Comparison of ENCODE assay signal across 17 cellular contexts in genomic region chr19:56720281-56720680, GRCh38. TPM values are rescaled to one million over a fixed set of nuclear protein-coding genes. Genes with fewer than 3 reads are reported as not detected.
DNase-seq lines count a peak whose midpoint lies in the region; TF ChIP-seq lines count a peak whose summit lies in the region.
"Had no signal": no experiment of that assay in that cellular context is flagged by ENCODE, and none has a peak within 500 bp of the region (broad histone marks: within the 10 kb centered on the region; RNA-seq: fewer than 3 reads in every experiment).

No MANE protein-coding gene starts in this region.

- H2AFZ ChIP-seq in hepatocyte, result no peak overlapping the region

- no peak overlapping the region for H3K4me3 ChIP-seq in hepatocyte
- no peak overlapping the region for H3K4me3 ChIP-seq in breast epithelium
- H3K4me3 ChIP-seq in foreskin fibroblast (ENCODE audit: low read depth in 1 of 2, low read length in 2 of 2), result no peak overlapping the region
- H3K4me3 ChIP-seq: gastroesophageal sphincter, transverse colon had no signal

- H3K4me1 ChIP-seq in hepatocyte (ENCODE audit: insufficient read depth), result no peaks in the 10 kb centered on the region
- H3K4me1 ChIP-seq in breast epithelium, result no peaks in the 10 kb centered on the region
- H3K4me1 ChIP-seq: gastroesophageal sphincter, transverse colon had no signal

- H3K27ac ChIP-seq in hepatocyte (no peak overlapping the region), breast epithelium (no peak overlapping the region)
- H3K27ac ChIP-seq: gastroesophageal sphincter, transverse colon had no signal

- intact Hi-C loops in breast epithelium (cut with DNase I; ENCODE audit: low total_unique reads), result no loop called here

- no peaks in the 10 kb centered on the region for H4K20me1 ChIP-seq in hepatocyte (ENCODE audit: insufficient read depth, poor library complexity, severe bottlenecking)

- H3K4me2 ChIP-seq in hepatocyte, result no peak overlapping the region

- TF ChIP-seq POLR2A in breast epithelium (IDR thresholded peaks at IDR 0.05), result no peak

- H3K27me3 ChIP-seq in hepatocyte, result no peaks in the 10 kb centered on the region
- no peaks in the 10 kb centered on the region for H3K27me3 ChIP-seq in breast epithelium
- H3K27me3 ChIP-seq: gastroesophageal sphincter, transverse colon had no signal

- 67% methylated on average over 3 of the region's 3 CpGs for WGBS in hepatocyte (ENCODE audit: low lambda C conversion rate, missing lambda C conversion rate)

- TF ChIP-seq CTCF in hepatocyte (IDR thresholded peaks at IDR 0.05; ENCODE audit: poor library complexity) (no peak), breast epithelium (IDR thresholded peaks at IDR 0.05) (no peak), foreskin fibroblast (IDR thresholded peaks at IDR 0.05; ENCODE audit: low read depth, low read length) (no peak)

- no peaks in the 10 kb centered on the region for H3K79me2 ChIP-seq in hepatocyte

- no peaks in the 10 kb centered on the region for H3K9me2 ChIP-seq in hepatocyte (replicated peaks; ENCODE audit: insufficient read depth)

- peak; percentile 4 for DNase-seq in NCI-H1092 treated with DMSO at 0.1 percent for 48 hours (lab: John Stamatoyannopoulos, UW)
- DNase-seq in NCI-H1092 (lab: John Stamatoyannopoulos, UW), result no peak
- peak; percentile 72 for DNase-seq in NCI-H748 (lab: John Stamatoyannopoulos, UW; ENCODE audit: unreplicated experiment)
- peak; percentile 87 for DNase-seq in globus pallidus (ENCODE audit: low spot score)
- peak; percentile 88 for DNase-seq in pons (ENCODE audit: low spot score)
- DNase-seq in hepatocyte (ENCODE audit: low spot score), result no peak
- no peak for DNase-seq in breast epithelium (ENCODE audit: low spot score in 2 of 2)
- DNase-seq in foreskin fibroblast, result no peak
- DNase-seq: 8988T; activated CD4-positive, CD25-positive, alpha-beta regulatory T cell; activated CD8-positive, alpha-beta memory T cell treated with anti-CD3 and anti-CD28 coated beads, Interleukin-2, amount 10 ng/mL, durations not matched to agents 7 days and 5 days; activated naive CD4-positive, alpha-beta T cell; kidney; stimulated activated CD4-positive, alpha-beta T cell treated with anti-CD3 and anti-CD28 coated beads, Interleukin-1b, Interleukin-23, amount 100 ng/mL, for 48 hours; T-helper 1 cell; transverse colon had no signal

- H3K9me3 ChIP-seq in hepatocyte (ENCODE audit: low read depth) (no peaks in the 10 kb centered on the region), breast epithelium (peaks cover 0 to 15% of the 10 kb centered on the region in 2 donors)
- H3K9me3 ChIP-seq: gastroesophageal sphincter had no signal

- H3K36me3 ChIP-seq in hepatocyte (replicated peaks; ENCODE audit: insufficient read depth, low read depth) (no peaks in the 10 kb centered on the region), breast epithelium (no peaks in the 10 kb centered on the region)
- H3K36me3 ChIP-seq: gastroesophageal sphincter, transverse colon had no signal

RNA-seq across cellular contexts. Expression of gene ZNF835, which starts 48.7 kb away (rescaled TPM):
- total RNA-seq in hepatocyte (not detected in 2 replicates), breast epithelium (1 to 10 TPM; 3.6 to 8.0 (median 7.0) TPM)
- polyA plus RNA-seq in hepatocyte, result not detected in 2 replicates

Comparison
In these comparisons a context has a peak if more than half of its experiments do, and no peak if none do; other contexts are left out.
1. DNase-seq: peak in NCI-H1092 treated with DMSO at 0.1 percent for 48 hours (single experiment), NCI-H748 (single experiment), globus pallidus (single experiment) and pons (single experiment); none in NCI-H1092 (single experiment), hepatocyte (single experiment), breast epithelium (0 of 2) and foreskin fibroblast (0 of 2).